In genomic region chr1:46065405-46065804, GRCh38 we compare ENCODE assay signal across 9 cellular contexts.
A peak's percentile ranks its signal among the peaks of the same experiment; 100 is the strongest.
DNase-seq lines count a peak whose midpoint lies in the region; ATAC-seq and TF ChIP-seq lines count a peak whose summit lies in the region.
"Had no signal": no experiment of that assay in that cellular context is flagged by ENCODE, and none has a peak within 500 bp of the region (broad histone marks: within the 10 kb centered on the region; RNA-seq: fewer than 3 reads in every experiment).

No MANE protein-coding gene starts in this region.

- intact Hi-C loops in activated CD8-positive, alpha-beta T cell treated with anti-CD3 and anti-CD28 coated beads for 36 hours (cut with micrococcal nuclease): no loop called here

- TF ChIP-seq CTCF in activated CD8-positive, alpha-beta T cell treated with anti-CD3 and anti-CD28 coated beads for 36 hours (IDR thresholded peaks at IDR 0.05): no peak
- no peak for TF ChIP-seq CTCF in nephron progenitor cell (IDR thresholded peaks at IDR 0.05)
- no peak for TF ChIP-seq CTCF in right atrium auricular region (IDR thresholded peaks at IDR 0.05)

- no peaks in the 10 kb centered on the region for H3K9me3 ChIP-seq in right atrium auricular region

- POLR2A ChIA-PET in activated CD8-positive, alpha-beta T cell treated with anti-CD3 and anti-CD28 coated beads for 36 hours (lab: Charles Lee): no interaction called here

- peak; percentile 8 for DNase-seq in SKM-1 (lab: John Stamatoyannopoulos, UW; ENCODE audit: unreplicated experiment)
- no peak for DNase-seq in SKM-1 treated with dmso at 0.1 percent for 144 hours (lab: John Stamatoyannopoulos, UW; ENCODE audit: unreplicated experiment)
- peak; percentile 21 for DNase-seq in KBM-7
- DNase-seq in activated CD8-positive, alpha-beta T cell treated with anti-CD3 and anti-CD28 coated beads for 36 hours: no peak
- no peak for DNase-seq in nephron progenitor cell
- no peak for DNase-seq in GM03348 (ENCODE audit: low spot score)
- DNase-seq in right atrium auricular region (ENCODE audit: low spot score): no peak
- DNase-seq: stimulated activated CD8-positive, alpha-beta memory T cell treated with anti-CD3 and anti-CD28 coated beads, Interleukin-4, amount 100 ng/mL, for 48 hours had no signal

- H3K27ac Mint-ChIP-seq in activated CD8-positive, alpha-beta T cell treated with anti-CD3 and anti-CD28 coated beads for 36 hours: peak overlapping the region; percentile 60
- H3K27ac Mint-ChIP-seq in nephron progenitor cell: peak overlapping the region; percentile 60

- no peaks in the 10 kb centered on the region for H3K27me3 Mint-ChIP-seq in activated CD8-positive, alpha-beta T cell treated with anti-CD3 and anti-CD28 coated beads for 36 hours
- H3K27me3 Mint-ChIP-seq in nephron progenitor cell (ENCODE audit: low read depth, poor library complexity): no peaks in the 10 kb centered on the region

- H3K27ac ChIP-seq in right atrium auricular region: no peak overlapping the region

- no peaks in the 10 kb centered on the region for H3K4me1 ChIP-seq in right atrium auricular region

- peak; percentile 64 for ATAC-seq in activated CD8-positive, alpha-beta T cell treated with anti-CD3 and anti-CD28 coated beads for 36 hours
- ATAC-seq in GM19397 (IDR thresholded peaks at IDR 0.05; ENCODE audit: unreplicated experiment): no peak

- no peak overlapping the region for H3K4me3 ChIP-seq in right atrium auricular region

- H3K36me3 ChIP-seq in right atrium auricular region: peaks cover 22% of the 10 kb centered on the region

- CTCF ChIA-PET in activated CD8-positive, alpha-beta T cell treated with anti-CD3 and anti-CD28 coated beads for 36 hours (lab: Charles Lee): interaction anchor here (2.5 kb wide), 1 partner anchor 158 kb away, joined by 10 read pairs; no protein-coding TSS in a partner anchor

- H3K27me3 ChIP-seq in right atrium auricular region: no peaks in the 10 kb centered on the region

- H3K36me3 Mint-ChIP-seq in activated CD8-positive, alpha-beta T cell treated with anti-CD3 and anti-CD28 coated beads for 36 hours (ENCODE audit: low read depth): no peaks in the 10 kb centered on the region
- peaks cover 52% of the 10 kb centered on the region for H3K36me3 Mint-ChIP-seq in nephron progenitor cell (ENCODE audit: low read depth)

- no peaks in the 10 kb centered on the region for H3K9me3 Mint-ChIP-seq in activated CD8-positive, alpha-beta T cell treated with anti-CD3 and anti-CD28 coated beads for 36 hours
- H3K9me3 Mint-ChIP-seq in nephron progenitor cell: no peaks in the 10 kb centered on the region

- peaks cover 23% of the 10 kb centered on the region for H3K4me1 Mint-ChIP-seq in activated CD8-positive, alpha-beta T cell treated with anti-CD3 and anti-CD28 coated beads for 36 hours (ENCODE audit: low read depth)
- no peaks in the 10 kb centered on the region for H3K4me1 Mint-ChIP-seq in nephron progenitor cell

- in situ Hi-C loops in KBM-7 (cut with MboI; ENCODE audit: low pct_unique_long_range_greater_than_20kb, low sequenced_read_pairs): no loop called here

- H3K4me3 Mint-ChIP-seq in activated CD8-positive, alpha-beta T cell treated with anti-CD3 and anti-CD28 coated beads for 36 hours: no peak overlapping the region
- no peak overlapping the region for H3K4me3 Mint-ChIP-seq in nephron progenitor cell

Comparison
In these comparisons a context has a peak if more than half of its experiments do, and no peak if none do; other contexts are left out.
1. DNase-seq: peak in SKM-1 (single experiment) and KBM-7 (single experiment); none in SKM-1 treated with dmso at 0.1 percent for 144 hours (single experiment), activated CD8-positive, alpha-beta T cell treated with anti-CD3 and anti-CD28 coated beads for 36 hours (single experiment), nephron progenitor cell (single experiment), GM03348 (single experiment) and right atrium auricular region (single experiment).